15 cellular contexts compared by ENCODE assay signal in the genomic region with DNA sequence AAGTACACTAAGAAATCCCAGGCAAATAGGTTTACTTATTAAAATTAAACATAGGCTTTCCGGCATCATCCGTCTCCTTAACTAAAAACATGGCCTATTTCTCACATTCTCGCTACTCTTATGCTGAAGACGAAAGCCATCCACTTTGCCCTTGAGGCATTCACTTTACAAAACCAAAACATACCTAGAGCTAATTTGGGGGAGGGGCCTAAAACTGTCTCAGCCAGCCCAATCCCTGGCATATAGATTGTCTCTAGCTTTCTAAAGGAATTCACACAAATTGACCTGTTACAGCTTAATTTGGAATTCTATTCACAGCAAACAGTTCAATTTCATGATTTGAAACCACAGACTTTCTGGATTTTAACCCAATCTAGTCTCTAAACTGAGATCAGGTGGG. TPM values are rescaled to one million over a fixed set of nuclear protein-coding genes. Genes with fewer than 3 reads are reported as not detected.
A peak's percentile ranks its signal among the peaks of the same experiment; 100 is the strongest.
DNase-seq lines count a peak whose midpoint lies in the region; ATAC-seq and TF ChIP-seq lines count a peak whose summit lies in the region.
"Had no signal": no experiment of that assay in that cellular context is flagged by ENCODE, and none has a peak within 500 bp of the region (broad histone marks: within the 10 kb centered on the region; RNA-seq: fewer than 3 reads in every experiment).

No MANE protein-coding gene starts in this region.

- H3K4me3 Mint-ChIP-seq in mesothelial cell of epicardium, result no peak overlapping the region
- H3K4me3 Mint-ChIP-seq: naive B cell; stimulated activated naive CD8-positive, alpha-beta T cell treated with anti-CD3 and anti-CD28 coated beads, Interleukin-15, Interleukin-2, amounts not matched to agents 100 ng/mL and 50 ng/mL, for 24 hours had no signal

- peak overlapping the region; percentile 63; the same call in 1 of the 2 replicates for H3K27ac ChIP-seq in HUES64 (ENCODE audit: low read depth, low read length)
- H3K27ac ChIP-seq in brain microvascular endothelial cell, result peak overlapping the region; percentile 16
- H3K27ac ChIP-seq in thoracic aorta, result peak overlapping the region; percentile 81 to 86
- H3K27ac ChIP-seq: SJSA1 had no signal

- H3K4me1 ChIP-seq in HUES64 (ENCODE audit: insufficient read depth, low read length) (peaks cover 26% of the 10 kb centered on the region), thoracic aorta (ENCODE audit: control insufficient read depth in 1 of 2, low read depth in 2 of 2) (peaks cover 22 to 61% of the 10 kb centered on the region in 2 donors)

- H3K36me3 ChIP-seq in HUES64 (ENCODE audit: insufficient read depth, low read length) (no peaks in the 10 kb centered on the region), brain microvascular endothelial cell (replicated peaks) (peaks cover 3% of the 10 kb centered on the region), thoracic aorta (no peaks in the 10 kb centered on the region)
- H3K36me3 ChIP-seq: BE2C had no signal

- H3K4me3 ChIP-seq in HUES64 (ENCODE audit: low read length), result no peak overlapping the region
- no peak overlapping the region for H3K4me3 ChIP-seq in brain microvascular endothelial cell (ENCODE audit: low read depth, low read length)
- H3K4me3 ChIP-seq in thoracic aorta, result no peak overlapping the region
- H3K4me3 ChIP-seq: SJSA1 had no signal

- H3K4me1 Mint-ChIP-seq in mesothelial cell of epicardium, result peaks cover 27% of the 10 kb centered on the region
- H3K4me1 Mint-ChIP-seq: naive B cell had no signal

- no peaks in the 10 kb centered on the region for H3K27me3 Mint-ChIP-seq in mesothelial cell of epicardium (ENCODE audit: low read depth)
- H3K27me3 Mint-ChIP-seq: naive B cell; stimulated activated naive CD8-positive, alpha-beta T cell treated with anti-CD3 and anti-CD28 coated beads, Interleukin-15, Interleukin-2, amounts not matched to agents 100 ng/mL and 50 ng/mL, for 24 hours had no signal

- TF ChIP-seq CTCF in brain microvascular endothelial cell (IDR thresholded peaks at IDR 0.05; ENCODE audit: low read depth, low read length, missing control alignments), result no peak
- TF ChIP-seq CTCF in mesothelial cell of epicardium (IDR thresholded peaks at IDR 0.05; ENCODE audit: unreplicated experiment), result no peak
- TF ChIP-seq CTCF in thoracic aorta (IDR thresholded peaks at IDR 0.05), result no peak

- peaks cover 10% of the 10 kb centered on the region for H3K36me3 Mint-ChIP-seq in mesothelial cell of epicardium

- DNase-seq in brain microvascular endothelial cell (no peak), mesothelial cell of epicardium (ENCODE audit: low spot score in 2 of 2, unreplicated experiment in 2 of 2) (no peak), thoracic aorta (ENCODE audit: low spot score) (no peak), NCI-H524 (lab: John Stamatoyannopoulos, UW) (no peak), NCI-H82 treated with DMSO at 0.1 percent for 48 hours (lab: John Stamatoyannopoulos, UW; ENCODE audit: unreplicated experiment) (no peak)
- DNase-seq: activated naive CD4-positive, alpha-beta T cell; DMS 273 treated with DMSO at 0.1 percent for 48 hours; naive B cell; NCI-H2081; NCI-H524 treated with DMSO at 0.1 percent for 48 hours had no signal

- WGBS in HUES64, result 67% methylated on average over 4 of the region's 4 CpGs

- H3K27me3 ChIP-seq in HUES64 (ENCODE audit: insufficient read depth, low read length) (no peaks in the 10 kb centered on the region), brain microvascular endothelial cell (replicated peaks) (no peaks in the 10 kb centered on the region), thoracic aorta (replicated peaks; ENCODE audit: insufficient read depth) (no peaks in the 10 kb centered on the region)
- H3K27me3 ChIP-seq: BE2C, SJSA1 had no signal

- in situ Hi-C loops in brain microvascular endothelial cell (cut with HindIII; ENCODE audit: low pct_ligation_motif_present, low sequenced_read_pairs), result no loop called here

- H3K9me3 ChIP-seq in HUES64 (ENCODE audit: insufficient read depth, low read depth, low read length) (no peaks in the 10 kb centered on the region), thoracic aorta (no peaks in the 10 kb centered on the region)
- H3K9me3 ChIP-seq: BE2C, SJSA1 had no signal

- H3K27ac Mint-ChIP-seq in mesothelial cell of epicardium, result peak overlapping the region; percentile 89
- H3K27ac Mint-ChIP-seq: stimulated activated naive CD8-positive, alpha-beta T cell treated with anti-CD3 and anti-CD28 coated beads, Interleukin-15, Interleukin-2, amounts not matched to agents 100 ng/mL and 50 ng/mL, for 24 hours had no signal

- ATAC-seq in thoracic aorta (ENCODE audit: insufficient number of reproducible peaks, low FRiP score, low read depth), result no peak
- no peak for ATAC-seq in GM21576 (IDR thresholded peaks at IDR 0.05; ENCODE audit: unreplicated experiment)

- H3K9ac ChIP-seq in HUES64 (ENCODE audit: low read depth, low read length), result no peak overlapping the region

- no peaks in the 10 kb centered on the region for H3K9me3 Mint-ChIP-seq in mesothelial cell of epicardium
- H3K9me3 Mint-ChIP-seq: naive B cell; stimulated activated naive CD8-positive, alpha-beta T cell treated with anti-CD3 and anti-CD28 coated beads, Interleukin-15, Interleukin-2, amounts not matched to agents 100 ng/mL and 50 ng/mL, for 24 hours had no signal

RNA-seq across cellular contexts. Expression of a gene that starts 34.8 kb away (rescaled TPM):
- polyA plus RNA-seq in HUES64 (2013, experiment 1 of 2), result 2.6 TPM
- polyA plus RNA-seq in HUES64 (2013, experiment 2 of 2), result 2.7 TPM
- total RNA-seq in mesothelial cell of epicardium (15.2 to 15.5 TPM (median 15.3 TPM) in 3 replicates), thoracic aorta (10 to 100 TPM; 14.8 to 22.0 TPM)

Comparison
In these comparisons a context has a peak if more than half of its experiments do, and no peak if none do; other contexts are left out.
1. H3K27ac ChIP-seq: peak in every context shown above with its lines; median percentile 84 in thoracic aorta; 63 in HUES64; 16 in brain microvascular endothelial cell.